Comparison of ENCODE assay signal across 2 cellular contexts in genomic region chr21:26067836-26068401, GRCh38.
TF ChIP-seq lines count a peak whose summit lies in the region.

No MANE protein-coding gene starts in this region.

TF ChIP-seq in SK-N-SH, 30 proteins besides CTCF, POLR2A, EP300 and RAD21 (continued from another document):
- TF ChIP-seq REST (IDR thresholded peaks at IDR 0.05; ENCODE audit: low read depth, low read length) (no peak), EZH2phosphoT487 (IDR thresholded peaks at IDR 0.05; ENCODE audit: borderline replicate concordance, low read depth) (no peak), MEF2A (IDR thresholded peaks at IDR 0.05; ENCODE audit: borderline replicate concordance, low read depth) (no peak), NRF1 (IDR thresholded peaks at IDR 0.05; ENCODE audit: low read depth, low read length) (no peak), ELF1 (IDR thresholded peaks at IDR 0.05) (no peak), MXI1 (IDR thresholded peaks at IDR 0.05; ENCODE audit: low read depth, low read length) (no peak), SMC3 (IDR thresholded peaks at IDR 0.05; ENCODE audit: low read depth, low read length) (no peak), JUND (IDR thresholded peaks at IDR 0.05) (no peak), NFIC (IDR thresholded peaks at IDR 0.05; ENCODE audit: borderline replicate concordance) (no peak), MAX (IDR thresholded peaks at IDR 0.05; ENCODE audit: low read depth) (no peak)

TF ChIP-seq in WTC11, 78 proteins besides CTCF, POLR2A, EP300 and RAD21 (continued from another document):
- TF ChIP-seq STAT6 (CRISPR knock-in tag; conservative IDR thresholded peaks at IDR 0.05; ENCODE audit: low read depth) (no peak), E2F4 (CRISPR knock-in tag; IDR thresholded peaks at IDR 0.05; ENCODE audit: borderline replicate concordance, low read depth) (no peak), ZNF138 (CRISPR knock-in tag; conservative IDR thresholded peaks at IDR 0.05) (no peak), CDX4 (CRISPR knock-in tag; IDR thresholded peaks at IDR 0.05; ENCODE audit: borderline replicate concordance) (no peak)
